Comparison of ENCODE assay signal across 1 cellular context in genomic region chr10:103197177-103197576, GRCh38.
TF ChIP-seq lines count a peak whose summit lies in the region.

No MANE protein-coding gene starts in this region.

TF ChIP-seq in K562, 482 proteins besides CTCF, POLR2A, EP300 and RAD21 (continued from another document and continues in another):
- TF ChIP-seq THRB (CRISPR knock-in tag; conservative IDR thresholded peaks at IDR 0.05) (no peak), ADNP (tag; IDR thresholded peaks at IDR 0.05) (peak; percentile 41; the same call in 1 of the 2 replicates), CBFA2T2 (conservative IDR thresholded peaks at IDR 0.05) (peak; percentile 72), EP400 (IDR thresholded peaks at IDR 0.05) (peak; percentile 42; the same call in 1 of the 2 replicates), JUNB (CRISPR knock-in tag; conservative IDR thresholded peaks at IDR 0.05) (0 out of 2 replicates have a peak, but pooled peaks have one; percentile 26), CHAMP1 (IDR thresholded peaks at IDR 0.05) (no peak), ZBTB2 (IDR thresholded peaks at IDR 0.05) (no peak), U2AF1 (optimal IDR thresholded peaks at IDR 0.05; ENCODE audit: low read depth, low read length) (no peak), ZNF395 (CRISPR knock-in tag; IDR thresholded peaks at IDR 0.05) (peak; percentile 91), SMC3 (conservative IDR thresholded peaks at IDR 0.05; ENCODE audit: insufficient read depth, low read depth, low read length) (no peak), TCF3 (CRISPR knock-in tag; IDR thresholded peaks at IDR 0.05) (peak; percentile 65), SRSF7 (optimal IDR thresholded peaks at IDR 0.05; ENCODE audit: low read depth, low read length) (no peak), NR2C2 (CRISPR knock-in tag; IDR thresholded peaks at IDR 0.05) (no peak), NR2C2 (tag; IDR thresholded peaks at IDR 0.05) (peak; percentile 65; the same call in 1 of the 2 replicates), SRF (CRISPR knock-in tag; IDR thresholded peaks at IDR 0.05) (no peak), RBM39 (optimal IDR thresholded peaks at IDR 0.05; ENCODE audit: low read depth, low read length) (no peak), ZNF124 (CRISPR knock-in tag; IDR thresholded peaks at IDR 0.05) (no peak), ZKSCAN1 (IDR thresholded peaks at IDR 0.05; ENCODE audit: low read depth, low read length) (peak; percentile 99), FOXM1 (IDR thresholded peaks at IDR 0.05; ENCODE audit: low read depth) (no peak), FOXM1 (CRISPR knock-in tag; IDR thresholded peaks at IDR 0.05; ENCODE audit: low read depth) (no peak), BMI1 (IDR thresholded peaks at IDR 0.05; ENCODE audit: low read length) (no peak), HDAC3 (IDR thresholded peaks at IDR 0.05; ENCODE audit: borderline replicate concordance, partially characterized antibody) (no peak), PCBP1 (IDR thresholded peaks at IDR 0.05; ENCODE audit: low read depth, low read length, poor library complexity, severe bottlenecking) (no peak), RFX1 (IDR thresholded peaks at IDR 0.05) (no peak), HNRNPL (IDR thresholded peaks at IDR 0.05; ENCODE audit: low read depth, low read length) (0 out of 2 replicates have a peak, but pooled peaks have one; percentile 29), CBX3 (IDR thresholded peaks at IDR 0.05; ENCODE audit: borderline replicate concordance in 1 of 2, low read length in 2 of 2) (no peak; a peak in 1 of 3 replicates), HIVEP1 (CRISPR knock-in tag; IDR thresholded peaks at IDR 0.05) (peak; percentile 61; the same call in 1 of the 2 replicates), MAZ (CRISPR knock-in tag; conservative IDR thresholded peaks at IDR 0.05 in 1 of 2, IDR thresholded peaks at IDR 0.05 in 1 of 2) (peak; percentile 22 to 36; a peak in 2 of 4 replicates), SMAD1 (IDR thresholded peaks at IDR 0.05; ENCODE audit: low read depth, low read length, partially characterized antibody) (no peak), MEIS2 (IDR thresholded peaks at IDR 0.05; ENCODE audit: partially characterized antibody) (peak; percentile 37), ZFP91 (CRISPR knock-in tag; IDR thresholded peaks at IDR 0.05) (no peak), ERF (CRISPR knock-in tag; IDR thresholded peaks at IDR 0.05) (0 out of 2 replicates have a peak, but pooled peaks have one; percentile 44), GABPA (tag; conservative IDR thresholded peaks at IDR 0.05; ENCODE audit: low read depth) (peak; percentile 40; the same call in 1 of the 2 replicates), EHMT2 (IDR thresholded peaks at IDR 0.05) (peak; percentile 53; the same call in 1 of the 2 replicates), MAFF (IDR thresholded peaks at IDR 0.05; ENCODE audit: low read length) (peak; percentile 46; the same call in 1 of the 2 replicates), NR2F6 (CRISPR knock-in tag; IDR thresholded peaks at IDR 0.05) (no peak), ZNF766 (CRISPR knock-in tag; conservative IDR thresholded peaks at IDR 0.05) (no peak), DPF2 (IDR thresholded peaks at IDR 0.05) (peak; percentile 94), E2F8 (IDR thresholded peaks at IDR 0.05; ENCODE audit: low read depth, partially characterized antibody) (no peak), DIDO1 (tag; IDR thresholded peaks at IDR 0.05; ENCODE audit: low read depth) (no peak), ATF1 (CRISPR knock-in tag; IDR thresholded peaks at IDR 0.05) (no peak), ATF1 (tag; IDR thresholded peaks at IDR 0.05) (peak; percentile 47), ARID3A (IDR thresholded peaks at IDR 0.05; ENCODE audit: borderline replicate concordance, low read depth, low read length) (no peak), ZNF143 (CRISPR knock-in tag; IDR thresholded peaks at IDR 0.05) (no peak), NFATC3 (IDR thresholded peaks at IDR 0.05) (no peak), ZKSCAN8 (CRISPR knock-in tag; IDR thresholded peaks at IDR 0.05) (peak; percentile 62), LARP7 (IDR thresholded peaks at IDR 0.05) (no peak), ZNF512 (tag; IDR thresholded peaks at IDR 0.05) (no peak), NCOA2 (IDR thresholded peaks at IDR 0.05; ENCODE audit: partially characterized antibody in 2 of 2) (no peak), ZNF780A (CRISPR knock-in tag; IDR thresholded peaks at IDR 0.05) (no peak), MYBL2 (IDR thresholded peaks at IDR 0.05; ENCODE audit: low read depth) (no peak), MYBL2 (CRISPR knock-in tag; IDR thresholded peaks at IDR 0.05; ENCODE audit: borderline replicate concordance) (no peak), ZNF24 (IDR thresholded peaks at IDR 0.05) (peak; percentile 15; the same call in 1 of the 2 replicates), SIN3B (IDR thresholded peaks at IDR 0.05; ENCODE audit: low read depth) (no peak), MEF2D (tag; conservative IDR thresholded peaks at IDR 0.05; ENCODE audit: low read depth) (0 out of 2 replicates have a peak, but pooled peaks have one; percentile 59), ZNF217 (CRISPR knock-in tag; IDR thresholded peaks at IDR 0.05) (no peak), ZNF444 (CRISPR knock-in tag; IDR thresholded peaks at IDR 0.05) (no peak), MAX (CRISPR knock-in tag; IDR thresholded peaks at IDR 0.05) (no peak), TRIM25 (IDR thresholded peaks at IDR 0.05; ENCODE audit: borderline replicate concordance) (no peak)
